Comparison of ENCODE assay signal across 1 cellular context in genomic region chr12:56682323-56682722, GRCh38.
TF ChIP-seq lines count a peak whose summit lies in the region.

No MANE protein-coding gene starts in this region.

TF ChIP-seq in HepG2, 621 proteins besides CTCF, POLR2A, EP300 and RAD21:
- TF ChIP-seq ZNF121 (CRISPR knock-in tag; IDR thresholded peaks at IDR 0.05) (0 out of 2 replicates have a peak, but pooled peaks have one; percentile 43), HNRNPL (IDR thresholded peaks at IDR 0.05; ENCODE audit: low read depth, low read length) (no peak)
